Comparison of ENCODE assay signal across 23 cellular contexts in genomic region chr14:90502760-90503159, GRCh38.
"Had no signal": no experiment of that assay in that cellular context is flagged by ENCODE, and none has a peak within 500 bp of the region (broad histone marks: within the 10 kb centered on the region; RNA-seq: fewer than 3 reads in every experiment).

No MANE protein-coding gene starts in this region.

- H2AFZ ChIP-seq: neural progenitor cell had no signal

- H3K9me3 ChIP-seq: left lung, mucosa of descending colon, psoas muscle, sigmoid colon, stomach, thyroid gland had no signal

- DNase-seq: cortex of kidney; effector memory CD8-positive, alpha-beta T cell; mesenchymal stem cell; mucosa of descending colon; naive B cell; nucleus accumbens; sigmoid colon; stimulated activated CD4-positive, alpha-beta T cell treated with anti-CD3 and anti-CD28 coated beads, Interleukin-2, amount 100 ng/mL, for 24 hours; stimulated activated CD4-positive, alpha-beta T cell treated with anti-CD3 and anti-CD28 coated beads, Interleukin-4, amount 100 ng/mL, for 24 hours; stimulated activated naive CD4-positive, alpha-beta T cell treated with Interleukin-2 at 50 U/mL for 16 hours; trophoblast cell had no signal

- H3K27ac ChIP-seq: left lung, neural progenitor cell, psoas muscle, sigmoid colon, stomach, thyroid gland had no signal

- H3K4me3 ChIP-seq: left lung, mucosa of descending colon, neural progenitor cell, psoas muscle, sigmoid colon, stomach, thyroid gland had no signal

- H3K27ac Mint-ChIP-seq: effector memory CD8-positive, alpha-beta T cell; mesothelial cell of epicardium; naive B cell; natural killer cell treated with Interleukin-12 subunit alpha and Interleukin-12 subunit beta and Interleukin-15 and Interleukin-18, amount 100 ng/mL, for 72 hours; stimulated activated effector memory CD8-positive, alpha-beta T cell treated with anti-CD3 and anti-CD28 coated beads, Interleukin-12 subunit alpha, Interleukin-12 subunit beta, amount 100 ng/mL, for 72 hours had no signal

- H3K4me3 Mint-ChIP-seq: effector memory CD8-positive, alpha-beta T cell; mesothelial cell of epicardium; natural killer cell treated with Interleukin-12 subunit alpha and Interleukin-12 subunit beta and Interleukin-15 and Interleukin-18, amount 100 ng/mL, for 72 hours; neural progenitor cell; stimulated activated effector memory CD8-positive, alpha-beta T cell treated with anti-CD3 and anti-CD28 coated beads, Interleukin-12 subunit alpha, Interleukin-12 subunit beta, amount 100 ng/mL, for 72 hours had no signal

- H3K4me2 ChIP-seq: neural progenitor cell had no signal

- H3K36me3 Mint-ChIP-seq: mesothelial cell of epicardium; natural killer cell treated with Interleukin-12 subunit alpha and Interleukin-12 subunit beta and Interleukin-15 and Interleukin-18, amount 100 ng/mL, for 72 hours; neural progenitor cell; stimulated activated effector memory CD8-positive, alpha-beta T cell treated with anti-CD3 and anti-CD28 coated beads, Interleukin-12 subunit alpha, Interleukin-12 subunit beta, amount 100 ng/mL, for 72 hours had no signal

- H3K4me1 ChIP-seq: neural progenitor cell, psoas muscle, sigmoid colon, thyroid gland had no signal

- H3K36me3 ChIP-seq: left lung, neural progenitor cell, sigmoid colon, stomach, thyroid gland had no signal

- H3K9me3 Mint-ChIP-seq: effector memory CD8-positive, alpha-beta T cell; natural killer cell treated with Interleukin-12 subunit alpha and Interleukin-12 subunit beta and Interleukin-15 and Interleukin-18, amount 100 ng/mL, for 72 hours; neural progenitor cell; stimulated activated effector memory CD8-positive, alpha-beta T cell treated with anti-CD3 and anti-CD28 coated beads, Interleukin-12 subunit alpha, Interleukin-12 subunit beta, amount 100 ng/mL, for 72 hours had no signal

- FAIRE-seq: endometrium, frontal cortex had no signal

- H3K4me1 Mint-ChIP-seq: stimulated activated effector memory CD8-positive, alpha-beta T cell treated with anti-CD3 and anti-CD28 coated beads, Interleukin-12 subunit alpha, Interleukin-12 subunit beta, amount 100 ng/mL, for 72 hours had no signal

- H3K27me3 ChIP-seq: left lung, neural progenitor cell, sigmoid colon, thyroid gland had no signal

- ATAC-seq: effector memory CD8-positive, alpha-beta T cell; left cardiac atrium; left lung; natural killer cell treated with Interleukin-12 subunit alpha and Interleukin-12 subunit beta and Interleukin-15 and Interleukin-18, amount 100 ng/mL, for 72 hours; psoas muscle; right cardiac atrium; stimulated activated effector memory CD8-positive, alpha-beta T cell treated with anti-CD3 and anti-CD28 coated beads, Interleukin-12 subunit alpha, Interleukin-12 subunit beta, amount 100 ng/mL, for 72 hours had no signal
